In the genomic region with DNA sequence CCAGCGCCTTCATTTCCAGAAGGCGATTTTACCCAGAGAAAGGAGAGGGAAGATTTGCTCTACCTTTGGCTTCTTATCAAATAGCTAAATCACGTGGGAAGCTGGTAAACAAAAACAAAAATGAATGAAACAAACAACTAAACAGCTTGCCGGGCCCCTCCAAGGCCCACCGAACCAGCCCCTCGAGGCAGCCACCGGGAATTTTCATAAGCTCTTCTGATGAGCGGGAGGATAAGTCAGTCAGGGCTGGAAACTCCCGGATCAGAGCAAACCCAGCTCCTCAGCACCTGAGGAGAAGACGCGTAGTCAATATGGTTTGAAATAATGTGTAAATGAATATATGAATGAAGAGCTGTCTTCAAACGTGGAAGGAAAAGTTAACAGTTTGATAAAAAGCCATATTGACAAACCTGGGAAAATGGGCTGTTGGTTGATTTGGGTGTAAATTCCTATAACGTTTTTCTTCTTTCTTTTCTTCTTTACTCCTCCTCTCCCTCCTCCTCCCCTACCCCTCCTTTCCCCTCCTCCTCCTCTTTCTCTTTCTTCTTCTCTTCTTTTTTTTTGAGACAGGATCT, we compare ENCODE assay signal across 8 cellular contexts. TPM values are rescaled to one million over a fixed set of nuclear protein-coding genes. Genes with fewer than 3 reads are reported as not detected.
A peak's percentile ranks its signal among the peaks of the same experiment; 100 is the strongest.
DNase-seq lines count a peak whose midpoint lies in the region; ATAC-seq, FAIRE-seq and TF ChIP-seq lines count a peak whose summit lies in the region.

No MANE protein-coding gene starts in this region.

- no peaks in the 10 kb centered on the region for H3K27me3 Mint-ChIP-seq in activated T-cell treated with anti-CD3 and anti-CD28 coated beads, Interleukin-2, amount 50 U/mL, for 4 hours (ENCODE audit: low read depth)

- H2AFZ ChIP-seq in HepG2 (ENCODE audit: low read length) = peak overlapping the region; percentile 59

- intact Hi-C loops in HepG2 (cut with micrococcal nuclease; ENCODE audit: unreplicated experiment) = loop anchor here (2.0 to 5.0 kb wide), 2 partner anchors 48 to 129 kb away; partner anchors contain the start of gene KIF23

- peak overlapping the region; percentile 83 for H3K9ac ChIP-seq in HepG2 (ENCODE audit: insufficient read depth, low read depth, low read length)

- no peaks in the 10 kb centered on the region for H3K79me2 ChIP-seq in HepG2 (ENCODE audit: insufficient read depth, low read length)

- peak overlapping the region; percentile 48 for H3K4me3 ChIP-seq in astrocyte of the cerebellum (ENCODE audit: low read depth, low read length)
- H3K4me3 ChIP-seq in HepG2 (replicated peaks in 1 of 3; ENCODE audit: insufficient read depth in 1 of 3, low read depth in 2 of 3, low read length in 3 of 3) = peak overlapping the region; percentile 51 to 81 (median 79)
- peak overlapping the region; percentile 38 to 59 (median 50) for H3K4me3 ChIP-seq in tibial nerve

- in situ Hi-C loops in astrocyte of the cerebellum (cut with HindIII; ENCODE audit: low sequenced_read_pairs) (no loop called here), HepG2 (cut with HindIII; ENCODE audit: extremely low pct_ligation_motif_present, low pct_unique_long_range_greater_than_20kb) (loop anchor here (25.0 kb wide), 2 partner anchors 624 to 651 kb away; partner anchors contain the start of genes ANP32A and TLE3)

- H3K9me3 Mint-ChIP-seq in activated T-cell treated with anti-CD3 and anti-CD28 coated beads, Interleukin-2, amount 50 U/mL, for 4 hours = no peaks in the 10 kb centered on the region

- H3K4me2 ChIP-seq in HepG2 (ENCODE audit: low read depth, low read length) = peak overlapping the region; percentile 97

- peaks cover 55% of the 10 kb centered on the region for H3K4me1 Mint-ChIP-seq in activated T-cell treated with anti-CD3 and anti-CD28 coated beads, Interleukin-2, amount 50 U/mL, for 4 hours (ENCODE audit: low read depth)

- TF ChIP-seq CTCF in astrocyte of the cerebellum (IDR thresholded peaks at IDR 0.05; ENCODE audit: low read depth, low read length, missing control alignments) (no peak), HepG2 (CRISPR knock-in tag; IDR thresholded peaks at IDR 0.05) (no peak), tibial nerve (IDR thresholded peaks at IDR 0.05) (no peak)

- H4K20me1 ChIP-seq in HepG2 (ENCODE audit: insufficient read depth, low read length) = no peaks in the 10 kb centered on the region

- peak overlapping the region; percentile 86 for H3K4me3 Mint-ChIP-seq in activated T-cell treated with anti-CD3 and anti-CD28 coated beads, Interleukin-2, amount 50 U/mL, for 4 hours

- no peaks in the 10 kb centered on the region for H3K36me3 ChIP-seq in HepG2 (replicated peaks in 1 of 2; ENCODE audit: control insufficient read depth in 1 of 2, insufficient read depth in 2 of 2, low read length in 2 of 2)
- H3K36me3 ChIP-seq in tibial nerve = no peaks in the 10 kb centered on the region

- no peak for ATAC-seq in activated T-cell treated with anti-CD3 and anti-CD28 coated beads, Interleukin-2, amount 50 U/mL, for 4 hours
- no peak for ATAC-seq in HepG2

- POLR2A ChIA-PET in HepG2 (lab: Yijun Ruan, JAX) = interaction anchor here (0.6 to 4.0 kb wide), 7 partner anchors 10 to 644 kb away, joined by 3 to 149 read pairs (median 4); partner anchors contain the start of genes KIF23 and RPLP1

- H3K4me1 ChIP-seq in HepG2 (ENCODE audit: insufficient read depth, low read length) = peaks cover 32% of the 10 kb centered on the region
- H3K4me1 ChIP-seq in tibial nerve = peaks cover 0 to 19% (median 3%) of the 10 kb centered on the region in 4 donors

- H3K9me3 ChIP-seq in HepG2 (ENCODE audit: low read length) = no peaks in the 10 kb centered on the region
- H3K9me3 ChIP-seq in tibial nerve = no peaks in the 10 kb centered on the region

- DNase-seq in activated T-cell treated with anti-CD3 and anti-CD28 coated beads, Interleukin-2, amount 50 U/mL, for 4 hours = no peak
- DNase-seq in activated T-cell treated with anti-CD3 and anti-CD28 coated beads for 4 hours (no peak), astrocyte of the cerebellum (ENCODE audit: low read depth) (no peak), HepG2 (ENCODE audit: low spot score) (no peak), tibial nerve (ENCODE audit: low spot score in 2 of 2) (no peak), retina (no peak)
- no peak for DNase-seq in stimulated activated CD4-positive, alpha-beta T cell treated with anti-CD3 and anti-CD28 coated beads, Interleukin-4, amount 100 ng/mL, for 4 hours
- DNase-seq in stimulated activated CD4-positive, alpha-beta T cell treated with anti-CD3 and anti-CD28 coated beads, Interleukin-2, amount 100 ng/mL, for 48 hours = no peak

- TF ChIP-seq RAD21 in HepG2 (CRISPR knock-in tag; IDR thresholded peaks at IDR 0.05) = no peak

- TF ChIP-seq POLR2A in HepG2 (IDR thresholded peaks at IDR 0.05; ENCODE audit: insufficient read depth in 1 of 2, low read depth in 2 of 2, low read length in 2 of 2) = no peak
- no peak for TF ChIP-seq POLR2A in tibial nerve (IDR thresholded peaks at IDR 0.05)

- no peak for FAIRE-seq in HepG2 (lab: Jason Lieb, UNC)

- H3K27me3 ChIP-seq in HepG2 (ENCODE audit: control insufficient read depth in 1 of 2, insufficient read depth in 2 of 2, low read length in 2 of 2) (peaks cover under 1 to 12% of the 10 kb centered on the region in 2 experiments), tibial nerve (no peaks in the 10 kb centered on the region)

- TF ChIP-seq EP300 in HepG2 (IDR thresholded peaks at IDR 0.05; ENCODE audit: low read depth in 2 of 2, low read length in 2 of 2) (no peak), HepG2 (CRISPR knock-in tag; IDR thresholded peaks at IDR 0.05; ENCODE audit: borderline replicate concordance) (no peak), tibial nerve (IDR thresholded peaks at IDR 0.05) (no peak)

- TSS peak; percentile 49 for BruUV-seq in HepG2 (replicated peaks; lab: Mats Ljungman, UMichigan)

- no peaks in the 10 kb centered on the region for H3K36me3 Mint-ChIP-seq in activated T-cell treated with anti-CD3 and anti-CD28 coated beads, Interleukin-2, amount 50 U/mL, for 4 hours (ENCODE audit: insufficient read depth)

- CTCF ChIA-PET in HepG2 (lab: Yijun Ruan, JAX; ENCODE audit: low intra/inter-chr PET ratio, low total read pairs) = interaction anchor here (0.7 kb wide), 1 partner anchor 405 kb away, joined by 3 read pairs; no protein-coding TSS in a partner anchor

- WGBS in HepG2 (ENCODE audit: low lambda C conversion rate) = 4% methylated on average over 13 of the region's 13 CpGs
- WGBS in tibial nerve, 2 donors = 24% methylated on average over 13 of the region's 13 CpGs

- H3K27ac ChIP-seq in HepG2 (ENCODE audit: extremely low read length, insufficient read depth, low read length) (peak overlapping the region; percentile 86), tibial nerve (peak overlapping the region; percentile 84 to 98 (median 90))

RNA-seq across cellular contexts. Expression of gene RPLP1, which starts 10.7 kb away (rescaled TPM):
- 1,000 to 10,000 TPM; 3,232 to 3,343 (median 3,252) TPM for total RNA-seq in activated T-cell treated with anti-CD3 and anti-CD28 coated beads, Interleukin-2, amount 50 U/mL, for 4 hours
- total RNA-seq in HepG2 (2016; rRNA removed; fragmentation: Illumina TruSeq; extraction: Trizol) (797 and 817 TPM in 2 replicates), tibial nerve (100 to 1,000 TPM; 435 to 693 (median 620) TPM)
- total RNA-seq in HepG2 (2016; cell fraction: cytosol; rRNA removed; fragmentation: Illumina TruSeq; extraction: Trizol; ENCODE audit: low read depth) = 2,715 and 2,875 TPM in 2 replicates
- total RNA-seq in HepG2 (2016; cell fraction: insoluble cytoplasmic fraction; rRNA removed; fragmentation: Illumina TruSeq; extraction: Trizol) = 770 and 847 TPM in 2 replicates
- total RNA-seq in HepG2 (2016; cell fraction: membrane; rRNA removed; fragmentation: Illumina TruSeq; extraction: Trizol) = 2,691 and 2,904 TPM in 2 replicates
- 376 and 425 TPM in 2 replicates for total RNA-seq in HepG2 (2016; cell fraction: nucleus; rRNA removed; fragmentation: Illumina TruSeq; extraction: Trizol)
- polyA plus RNA-seq in HepG2 (2011; rRNA removed) = 929 and 1,118 TPM in 2 replicates
- 1,248 and 1,609 TPM in 2 replicates for polyA plus RNA-seq in HepG2 (2011; cell fraction: cytosol; rRNA removed)
- 481 and 511 TPM in 2 replicates for polyA plus RNA-seq in HepG2 (2011; cell fraction: nucleus; rRNA removed)
- 1,800 and 1,929 TPM in 2 replicates for polyA plus RNA-seq in HepG2 (2012)
- 7,466 and 8,712 TPM in 2 replicates for polyA plus RNA-seq in HepG2 (2016; cell fraction: cytosol; fragmentation: Illumina TruSeq; extraction: Trizol; ENCODE audit: low read depth)
- polyA plus RNA-seq in HepG2 (2016; cell fraction: insoluble cytoplasmic fraction; fragmentation: Illumina TruSeq; extraction: Trizol; ENCODE audit: low read depth) = 1,627 and 1,657 TPM in 2 replicates
- 6,180 and 6,214 TPM in 2 replicates for polyA plus RNA-seq in HepG2 (2016; cell fraction: membrane; fragmentation: Illumina TruSeq; extraction: Trizol; ENCODE audit: low read depth)
- 1,328 and 1,370 TPM in 2 replicates for polyA plus RNA-seq in HepG2 (2016; cell fraction: nucleus; fragmentation: Illumina TruSeq; extraction: Trizol; ENCODE audit: insufficient read depth, low read depth)
- polyA minus RNA-seq in HepG2 (2011; rRNA and poly(A)+ RNA removed; ENCODE audit: low replicate concordance) = 1,160 and 1,197 TPM in 2 replicates
- polyA minus RNA-seq in HepG2 (2011; cell fraction: cytosol; rRNA and poly(A)+ RNA removed) = 1,916 and 2,042 TPM in 2 replicates
- polyA minus RNA-seq in HepG2 (2011; cell fraction: nucleus; rRNA and poly(A)+ RNA removed) = 190 and 217 TPM in 2 replicates

RNA-seq across cellular contexts. Expression of gene KIF23, which starts 49.1 kb away (rescaled TPM):
- total RNA-seq in activated T-cell treated with anti-CD3 and anti-CD28 coated beads, Interleukin-2, amount 50 U/mL, for 4 hours = 1 to 10 TPM; 3.4 to 3.7 (median 3.5) TPM
- total RNA-seq in HepG2 (2016; rRNA removed; fragmentation: Illumina TruSeq; extraction: Trizol) (38.1 and 51.2 TPM in 2 replicates), tibial nerve (10 to 100 TPM in 2 of 4 donors, 1 to 10 TPM in 2; 4.5 to 13.2 (median 8.9) TPM)
- total RNA-seq in HepG2 (2016; cell fraction: cytosol; rRNA removed; fragmentation: Illumina TruSeq; extraction: Trizol; ENCODE audit: low read depth) = 25.1 and 27.8 TPM in 2 replicates
- 36.6 and 47.8 TPM in 2 replicates for total RNA-seq in HepG2 (2016; cell fraction: insoluble cytoplasmic fraction; rRNA removed; fragmentation: Illumina TruSeq; extraction: Trizol)
- 11.1 and 11.6 TPM in 2 replicates for total RNA-seq in HepG2 (2016; cell fraction: membrane; rRNA removed; fragmentation: Illumina TruSeq; extraction: Trizol)
- 35.8 and 39.8 TPM in 2 replicates for total RNA-seq in HepG2 (2016; cell fraction: nucleus; rRNA removed; fragmentation: Illumina TruSeq; extraction: Trizol)
- 8.4 and 11.3 TPM in 2 replicates for polyA plus RNA-seq in HepG2 (2011; rRNA removed)
- polyA plus RNA-seq in HepG2 (2011; cell fraction: cytosol; rRNA removed) = 3.8 and 5.7 TPM in 2 replicates
- 18.6 and 25.3 TPM in 2 replicates for polyA plus RNA-seq in HepG2 (2011; cell fraction: nucleus; rRNA removed)
- polyA plus RNA-seq in HepG2 (2012) = 6.7 and 12.1 TPM in 2 replicates
- 1.1 and 1.3 TPM in 2 replicates for polyA plus RNA-seq in HepG2 (2016; cell fraction: cytosol; fragmentation: Illumina TruSeq; extraction: Trizol; ENCODE audit: low read depth)
- polyA plus RNA-seq in HepG2 (2016; cell fraction: insoluble cytoplasmic fraction; fragmentation: Illumina TruSeq; extraction: Trizol; ENCODE audit: low read depth) = 41.4 and 46.9 TPM in 2 replicates
- polyA plus RNA-seq in HepG2 (2016; cell fraction: membrane; fragmentation: Illumina TruSeq; extraction: Trizol; ENCODE audit: low read depth) = 2.8 and 3.7 TPM in 2 replicates
- polyA plus RNA-seq in HepG2 (2016; cell fraction: nucleus; fragmentation: Illumina TruSeq; extraction: Trizol; ENCODE audit: insufficient read depth, low read depth) = 51.9 and 52.6 TPM in 2 replicates
- 9.4 and 66.2 TPM in 2 replicates for polyA minus RNA-seq in HepG2 (2011; rRNA and poly(A)+ RNA removed; ENCODE audit: low replicate concordance)
- 5.4 and 6.8 TPM in 2 replicates for polyA minus RNA-seq in HepG2 (2011; cell fraction: cytosol; rRNA and poly(A)+ RNA removed)
- 19.5 and 25.9 TPM in 2 replicates for polyA minus RNA-seq in HepG2 (2011; cell fraction: nucleus; rRNA and poly(A)+ RNA removed)
